ENCODE assay signal across 13 cellular contexts in genomic region chr11:79809487-79809886, GRCh38.
"Had no signal": no experiment of that assay in that cellular context is flagged by ENCODE, and none has a peak within 500 bp of the region (broad histone marks: within the 10 kb centered on the region; RNA-seq: fewer than 3 reads in every experiment).

No MANE protein-coding gene starts in this region.

- H3K4me3 Mint-ChIP-seq: activated CD4-positive, alpha-beta T cell treated with anti-CD3 and anti-CD28 coated beads for 36 hours; activated CD8-positive, alpha-beta T cell treated with anti-CD3 and anti-CD28 coated beads for 36 hours; activated naive CD8-positive, alpha-beta T cell treated with anti-CD3 and anti-CD28 coated beads, Interleukin-2, amount 50 U/mL, for 24 hours; neural progenitor cell had no signal

- DNase-seq: activated CD4-positive, alpha-beta T cell treated with anti-CD3 and anti-CD28 coated beads for 36 hours; activated CD8-positive, alpha-beta memory T cell treated with anti-CD3 and anti-CD28 coated beads, Interleukin-2, amount 50 U/mL, for 4 hours; activated CD8-positive, alpha-beta T cell treated with anti-CD3 and anti-CD28 coated beads for 36 hours; activated naive CD4-positive, alpha-beta T cell; activated naive CD8-positive, alpha-beta T cell treated with anti-CD3 and anti-CD28 coated beads, Interleukin-2, amount 50 U/mL, for 24 hours; mesendoderm; uterus; WERI-Rb-1 had no signal

- H3K4me1 ChIP-seq: neural progenitor cell, parathyroid adenoma, uterus had no signal

- H2AFZ ChIP-seq: neural progenitor cell, parathyroid adenoma had no signal

- H3K9ac ChIP-seq: neural progenitor cell, parathyroid adenoma had no signal

- H3K9me3 ChIP-seq: uterus had no signal

- H3K27ac Mint-ChIP-seq: activated CD4-positive, alpha-beta T cell treated with anti-CD3 and anti-CD28 coated beads for 36 hours; activated CD8-positive, alpha-beta T cell treated with anti-CD3 and anti-CD28 coated beads for 36 hours; activated naive CD8-positive, alpha-beta T cell treated with anti-CD3 and anti-CD28 coated beads, Interleukin-2, amount 50 U/mL, for 24 hours; neural progenitor cell had no signal

- H3K27ac ChIP-seq: cardiac muscle cell, neural progenitor cell, parathyroid adenoma, skin epidermis, uterus, WERI-Rb-1 had no signal

- H3K79me2 ChIP-seq: parathyroid adenoma had no signal

- H3K27me3 Mint-ChIP-seq: activated CD4-positive, alpha-beta T cell treated with anti-CD3 and anti-CD28 coated beads for 36 hours; activated CD8-positive, alpha-beta T cell treated with anti-CD3 and anti-CD28 coated beads for 36 hours; activated naive CD8-positive, alpha-beta T cell treated with anti-CD3 and anti-CD28 coated beads, Interleukin-2, amount 50 U/mL, for 24 hours had no signal

- H3K27me3 ChIP-seq: cardiac muscle cell, neural progenitor cell, uterus had no signal

- H3K9me3 Mint-ChIP-seq: neural progenitor cell had no signal

- H3K4me1 Mint-ChIP-seq: activated CD4-positive, alpha-beta T cell treated with anti-CD3 and anti-CD28 coated beads for 36 hours; activated naive CD8-positive, alpha-beta T cell treated with anti-CD3 and anti-CD28 coated beads, Interleukin-2, amount 50 U/mL, for 24 hours had no signal

- H3K4me3 ChIP-seq: cardiac muscle cell, neural progenitor cell, skin epidermis, uterus had no signal

- H3K4me2 ChIP-seq: neural progenitor cell had no signal

- H3K36me3 Mint-ChIP-seq: neural progenitor cell had no signal

- ATAC-seq: activated CD4-positive, alpha-beta T cell treated with anti-CD3 and anti-CD28 coated beads for 36 hours; activated CD8-positive, alpha-beta T cell treated with anti-CD3 and anti-CD28 coated beads for 36 hours; activated naive CD8-positive, alpha-beta T cell treated with anti-CD3 and anti-CD28 coated beads, Interleukin-2, amount 50 U/mL, for 24 hours; esophagus mucosa had no signal
